10 cellular contexts compared by ENCODE assay signal in genomic region chr2:127175821-127176354, GRCh38. TPM values are rescaled to one million over a fixed set of nuclear protein-coding genes. Genes with fewer than 3 reads are reported as not detected.
A peak's percentile ranks its signal among the peaks of the same experiment; 100 is the strongest.
DNase-seq lines count a peak whose midpoint lies in the region; ATAC-seq and TF ChIP-seq lines count a peak whose summit lies in the region.
"Had no signal": no experiment of that assay in that cellular context is flagged by ENCODE, and none has a peak within 500 bp of the region (broad histone marks: within the 10 kb centered on the region; RNA-seq: fewer than 3 reads in every experiment).

No MANE protein-coding gene starts in this region.

- peak; percentile 8 for ATAC-seq in left lung

- intact Hi-C loops in colonic mucosa (cut with DNase I) (loop anchor here (10.0 kb wide), 1 partner anchor 111 kb away; no protein-coding TSS in a partner anchor), left lung (cut with DNase I) (no loop called here)

- H3K9me3 ChIP-seq in colonic mucosa (no peaks in the 10 kb centered on the region), left lung (peaks cover 0 to 12% of the 10 kb centered on the region in 2 donors)

- no peak for TF ChIP-seq POLR2A in erythroblast (IDR thresholded peaks at IDR 0.05; ENCODE audit: low read length)

- peak; percentile 30 for DNase-seq in ELF-1 (ENCODE audit: low read depth, low spot score)
- DNase-seq in colonic mucosa = peak; percentile 30
- DNase-seq in left lung = no peak
- DNase-seq in NCI-H82 treated with DMSO at 0.1 percent for 48 hours (lab: John Stamatoyannopoulos, UW; ENCODE audit: unreplicated experiment) = no peak
- no peak for DNase-seq in activated CD4-positive, alpha-beta T cell treated with anti-CD3 and anti-CD28 coated beads for 48 hours
- DNase-seq in NCI-H1694 (lab: John Stamatoyannopoulos, UW) = no peak
- DNase-seq in erythroblast (lab: John Stamatoyannopoulos, UW) = no peak
- DNase-seq: H9, NCI-H1092 had no signal

- H3K36me3 ChIP-seq in colonic mucosa (no peaks in the 10 kb centered on the region), left lung (no peaks in the 10 kb centered on the region)

- peak overlapping the region in 1 of 2 donors; percentile 40 for H3K9ac ChIP-seq in colonic mucosa (ENCODE audit: low read depth in 2 of 2, low read length in 2 of 2)

- peak overlapping the region; percentile 67 for H3K27ac ChIP-seq in colonic mucosa
- peak overlapping the region in 1 of 2 donors; percentile 58 for H3K27ac ChIP-seq in left lung
- H3K27ac ChIP-seq in skin epidermis = peak overlapping the region in 20 of 21 experiments; percentile 10 to 91 (median 78)

- H3K4me1 ChIP-seq in colonic mucosa (peaks cover 2% of the 10 kb centered on the region), left lung (no peaks in the 10 kb centered on the region)

- no peak overlapping the region for H3K4me3 ChIP-seq in colonic mucosa
- H3K4me3 ChIP-seq in left lung = no peak overlapping the region
- H3K4me3 ChIP-seq in skin epidermis = no peak overlapping the region

- TF ChIP-seq CTCF in colonic mucosa (IDR thresholded peaks at IDR 0.05) (no peak), left lung (IDR thresholded peaks at IDR 0.05) (no peak)

- H3K27me3 ChIP-seq in colonic mucosa (no peaks in the 10 kb centered on the region), left lung (no peaks in the 10 kb centered on the region)

RNA-seq across cellular contexts. Expression of gene CYP27C1, which starts 44.2 kb away (rescaled TPM):
- total RNA-seq in colonic mucosa (under 1 TPM in 1 of 2 donors, not detected in 1; 0.19 TPM), left lung (under 1 TPM; 0.10 to 0.12 TPM)

Comparison
In these comparisons a context has a peak if more than half of its experiments do, and no peak if none do; other contexts are left out.
1. DNase-seq: peak in ELF-1 (single experiment) and colonic mucosa (single experiment); none in left lung (0 of 2), NCI-H82 treated with DMSO at 0.1 percent for 48 hours (single experiment), activated CD4-positive, alpha-beta T cell treated with anti-CD3 and anti-CD28 coated beads for 48 hours (single experiment), NCI-H1694 (single experiment) and erythroblast (0 of 2).